7 cellular contexts compared by ENCODE assay signal in genomic region chr7:149625947-149626392, GRCh38.
DNase-seq lines count a peak whose midpoint lies in the region; ATAC-seq, FAIRE-seq and TF ChIP-seq lines count a peak whose summit lies in the region.

No MANE protein-coding gene starts in this region.

- no peak for TF ChIP-seq POLR2A in GM12892 (IDR thresholded peaks at IDR 0.05; ENCODE audit: low read depth, low read length)

- no peak for ATAC-seq in HG03097 (IDR thresholded peaks at IDR 0.05; ENCODE audit: low FRiP score, unreplicated experiment)

- FAIRE-seq in GM12892 (lab: Jason Lieb, UNC) = no peak

- DNase-seq in EH (ENCODE audit: low read depth) = peak; percentile 78
- peak; percentile 23 to 30 for DNase-seq in Kasumi-1 (lab: John Stamatoyannopoulos, UW)
- DNase-seq in epithelial cell of proximal tubule (ENCODE audit: low read depth) = no peak
- peak; percentile 48 for DNase-seq in renal cortical epithelial cell (ENCODE audit: low read depth)
- no peak for DNase-seq in epidermal melanocyte (ENCODE audit: insufficient read length, low spot score)
- DNase-seq in GM12892 (ENCODE audit: insufficient read length) = no peak

- TF ChIP-seq CTCF in epithelial cell of proximal tubule (conservative IDR thresholded peaks at IDR 0.05; ENCODE audit: low read depth, low read length) = no peak

- H3K4me3 ChIP-seq in epithelial cell of proximal tubule (ENCODE audit: low read depth, low read length) = peak overlapping the region; percentile 91

Comparison
In these comparisons a context has a peak if more than half of its experiments do, and no peak if none do; other contexts are left out.
1. DNase-seq: peak in EH (single experiment), Kasumi-1 (2 of 2) and renal cortical epithelial cell (single experiment); none in epithelial cell of proximal tubule (single experiment), epidermal melanocyte (single experiment) and GM12892 (single experiment).